Comparison of ENCODE assay signal across 1 cellular context in the genomic region with DNA sequence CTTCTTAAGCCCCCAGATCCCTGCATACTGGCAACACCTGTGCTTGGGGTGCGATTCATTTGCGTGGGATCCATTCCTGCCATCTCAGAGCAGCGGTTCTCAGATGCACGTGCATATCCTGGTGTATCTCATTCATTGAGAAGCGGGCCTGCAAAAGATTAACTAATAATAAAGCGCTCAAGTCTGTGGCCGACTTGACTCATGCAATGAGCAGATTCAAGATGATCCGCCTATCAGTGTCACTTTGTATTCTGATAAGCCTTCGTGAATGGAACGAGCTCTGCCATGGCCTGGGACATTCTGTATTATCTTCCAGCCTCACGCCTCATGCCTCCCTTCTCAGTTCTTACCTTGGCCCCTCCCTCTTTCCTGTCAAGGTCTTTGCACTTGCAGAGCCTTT.
TF ChIP-seq lines count a peak whose summit lies in the region.

No MANE protein-coding gene starts in this region.

TF ChIP-seq in GM23338, 12 proteins besides CTCF, POLR2A, EP300 and RAD21:
- TF ChIP-seq, protein P1, sequence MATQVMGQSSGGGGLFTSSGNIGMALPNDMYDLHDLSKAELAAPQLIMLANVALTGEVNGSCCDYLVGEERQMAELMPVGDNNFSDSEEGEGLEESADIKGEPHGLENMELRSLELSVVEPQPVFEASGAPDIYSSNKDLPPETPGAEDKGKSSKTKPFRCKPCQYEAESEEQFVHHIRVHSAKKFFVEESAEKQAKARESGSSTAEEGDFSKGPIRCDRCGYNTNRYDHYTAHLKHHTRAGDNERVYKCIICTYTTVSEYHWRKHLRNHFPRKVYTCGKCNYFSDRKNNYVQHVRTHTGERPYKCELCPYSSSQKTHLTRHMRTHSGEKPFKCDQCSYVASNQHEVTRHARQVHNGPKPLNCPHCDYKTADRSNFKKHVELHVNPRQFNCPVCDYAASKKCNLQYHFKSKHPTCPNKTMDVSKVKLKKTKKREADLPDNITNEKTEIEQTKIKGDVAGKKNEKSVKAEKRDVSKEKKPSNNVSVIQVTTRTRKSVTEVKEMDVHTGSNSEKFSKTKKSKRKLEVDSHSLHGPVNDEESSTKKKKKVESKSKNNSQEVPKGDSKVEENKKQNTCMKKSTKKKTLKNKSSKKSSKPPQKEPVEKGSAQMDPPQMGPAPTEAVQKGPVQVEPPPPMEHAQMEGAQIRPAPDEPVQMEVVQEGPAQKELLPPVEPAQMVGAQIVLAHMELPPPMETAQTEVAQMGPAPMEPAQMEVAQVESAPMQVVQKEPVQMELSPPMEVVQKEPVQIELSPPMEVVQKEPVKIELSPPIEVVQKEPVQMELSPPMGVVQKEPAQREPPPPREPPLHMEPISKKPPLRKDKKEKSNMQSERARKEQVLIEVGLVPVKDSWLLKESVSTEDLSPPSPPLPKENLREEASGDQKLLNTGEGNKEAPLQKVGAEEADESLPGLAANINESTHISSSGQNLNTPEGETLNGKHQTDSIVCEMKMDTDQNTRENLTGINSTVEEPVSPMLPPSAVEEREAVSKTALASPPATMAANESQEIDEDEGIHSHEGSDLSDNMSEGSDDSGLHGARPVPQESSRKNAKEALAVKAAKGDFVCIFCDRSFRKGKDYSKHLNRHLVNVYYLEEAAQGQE (IDR thresholded peaks at IDR 0.05; ENCODE audit: unreplicated experiment), result no peak
- no peak for TF ChIP-seq NANOG (IDR thresholded peaks at IDR 0.05; ENCODE audit: borderline replicate concordance)
